ENCODE assay signal across 9 cellular contexts in genomic region chr3:117526485-117527079, GRCh38.
DNase-seq lines count a peak whose midpoint lies in the region; ATAC-seq and TF ChIP-seq lines count a peak whose summit lies in the region.
"Had no signal": no experiment of that assay in that cellular context is flagged by ENCODE, and none has a peak within 500 bp of the region (broad histone marks: within the 10 kb centered on the region; RNA-seq: fewer than 3 reads in every experiment).

No MANE protein-coding gene starts in this region.

- H3K4me3 ChIP-seq in Caco-2 (ENCODE audit: low read depth, low read length) (no peak overlapping the region), OCI-LY7 (ENCODE audit: low read depth, low read length, poor library complexity, severe bottlenecking) (no peak overlapping the region), psoas muscle (no peak overlapping the region)
- H3K4me3 ChIP-seq: K562 had no signal

- DNase-seq in Caco-2 (peak in 1 of 2 experiments; percentile 50), OCI-LY7 (ENCODE audit: low spot score) (peak; percentile 22), fibroblast of gingiva (ENCODE audit: low read depth) (peak; percentile 22), psoas muscle (no peak)
- DNase-seq in activated CD4-positive, alpha-beta T cell treated with anti-CD3 and anti-CD28 coated beads, Interleukin-2, amount 50 U/mL, for 1 hour = no peak

- no peaks in the 10 kb centered on the region for H3K9me2 ChIP-seq in OCI-LY7 (ENCODE audit: insufficient read depth, low read length)

- H3K9me3 ChIP-seq in Caco-2 = no peaks in the 10 kb centered on the region
- no peaks in the 10 kb centered on the region for H3K9me3 ChIP-seq in OCI-LY7 (ENCODE audit: low read length)
- H3K9me3 ChIP-seq in psoas muscle = no peaks in the 10 kb centered on the region

- ATAC-seq in GM21529 (IDR thresholded peaks at IDR 0.05; ENCODE audit: unreplicated experiment) = peak; percentile 62
- ATAC-seq in psoas muscle = no peak
- no peak for ATAC-seq in GM19035 (IDR thresholded peaks at IDR 0.05; ENCODE audit: unreplicated experiment)
- ATAC-seq in HG03280 (IDR thresholded peaks at IDR 0.05; ENCODE audit: unreplicated experiment) = no peak
- ATAC-seq: K562 had no signal

- H3K36me3 ChIP-seq in Caco-2 (ENCODE audit: control insufficient read depth, insufficient read depth, low read length) (no peaks in the 10 kb centered on the region), OCI-LY7 (ENCODE audit: insufficient read depth, low read length) (no peaks in the 10 kb centered on the region), psoas muscle (ENCODE audit: insufficient read depth in 1 of 2, low read depth in 1 of 2) (no peaks in the 10 kb centered on the region)

- no peaks in the 10 kb centered on the region for H3K27me3 ChIP-seq in Caco-2 (replicated peaks; ENCODE audit: control insufficient read depth, insufficient read depth, low read length)
- no peaks in the 10 kb centered on the region for H3K27me3 ChIP-seq in psoas muscle (ENCODE audit: insufficient read depth in 3 of 3, low read length in 2 of 3)

- 49 to 56% (median 50%) methylated on average over 3 of the region's 3 CpGs for WGBS in psoas muscle, 3 donors

- TF ChIP-seq CTCF in Caco-2 (IDR thresholded peaks at IDR 0.05; ENCODE audit: insufficient read depth in 1 of 2, low read depth in 1 of 2, low read length in 1 of 2, severe bottlenecking in 1 of 2, unreplicated experiment in 1 of 2) (peak; percentile 58 to 61), OCI-LY7 (conservative IDR thresholded peaks at IDR 0.05; ENCODE audit: low read length) (peak; percentile 85), psoas muscle (IDR thresholded peaks at IDR 0.05) (peak; percentile 32)

- H3K27me3 Mint-ChIP-seq in Caco-2 (ENCODE audit: insufficient read depth, unreplicated experiment) = peaks cover 7% of the 10 kb centered on the region

- H3K9me3 Mint-ChIP-seq in Caco-2 (ENCODE audit: unreplicated experiment) = no peaks in the 10 kb centered on the region

- CTCF ChIA-PET in Caco-2 (lab: Charles Lee) = no interaction called here
- CTCF ChIA-PET in OCI-LY7 (lab: Charles Lee; ENCODE audit: unreplicated experiment) = no interaction called here

- H3K4me1 Mint-ChIP-seq in Caco-2 (ENCODE audit: low read depth, unreplicated experiment) = no peaks in the 10 kb centered on the region

- H3K4me3 Mint-ChIP-seq in Caco-2 (ENCODE audit: unreplicated experiment) = no peak overlapping the region

- H3K27ac ChIP-seq in OCI-LY7 (ENCODE audit: low read depth, low read length, poor library complexity, severe bottlenecking) = no peak overlapping the region
- H3K27ac ChIP-seq in psoas muscle = no peak overlapping the region

- H4K20me1 ChIP-seq in OCI-LY7 (ENCODE audit: insufficient read depth, low read length) = no peaks in the 10 kb centered on the region

- POLR2A ChIA-PET in Caco-2 (lab: Charles Lee) = no interaction called here
- POLR2A ChIA-PET in OCI-LY7 (lab: Charles Lee) = interaction anchor here (0.9 to 1.6 kb wide), 3 partner anchors 9 to 194 kb away, joined by 3 to 5 read pairs (median 4); no protein-coding TSS in a partner anchor

- H3K36me3 Mint-ChIP-seq in Caco-2 (ENCODE audit: insufficient read depth, unreplicated experiment) = no peaks in the 10 kb centered on the region

- BruUV-seq in Caco-2 (replicated peaks; lab: Mats Ljungman, UMichigan) = no TSS peak
- no TSS peak for BruUV-seq in OCI-LY7 (replicated peaks; lab: Mats Ljungman, UMichigan)

- no peaks in the 10 kb centered on the region for H3K79me2 ChIP-seq in OCI-LY7 (ENCODE audit: insufficient read depth, low read depth, low read length)

- no peak overlapping the region for H2AFZ ChIP-seq in OCI-LY7 (ENCODE audit: low read length)

- H3K4me1 ChIP-seq in Caco-2 (no peaks in the 10 kb centered on the region), OCI-LY7 (ENCODE audit: insufficient read depth, low read length, poor library complexity, severe bottlenecking) (no peaks in the 10 kb centered on the region), psoas muscle (no peaks in the 10 kb centered on the region)

- no peak overlapping the region for H3K27ac Mint-ChIP-seq in Caco-2 (ENCODE audit: unreplicated experiment)

- no peak overlapping the region for H3K4me2 ChIP-seq in OCI-LY7 (ENCODE audit: low read length)

- intact Hi-C loops in Caco-2 (cut with micrococcal nuclease; ENCODE audit: unreplicated experiment) (loop anchor here (1.0 to 10.0 kb wide), 3 partner anchors 507 to 755 kb away; no protein-coding TSS in a partner anchor), OCI-LY7 (cut with micrococcal nuclease; ENCODE audit: unreplicated experiment) (loop anchor here (2.0 to 5.0 kb wide), 2 partner anchors 191 to 756 kb away; no protein-coding TSS in a partner anchor), psoas muscle (cut with DNase I) (no loop called here)

Comparison
In these comparisons a context has a peak if more than half of its experiments do, and no peak if none do; other contexts are left out.
1. DNase-seq: peak in OCI-LY7 (single experiment) and fibroblast of gingiva (single experiment); none in psoas muscle (0 of 2) and activated CD4-positive, alpha-beta T cell treated with anti-CD3 and anti-CD28 coated beads, Interleukin-2, amount 50 U/mL, for 1 hour (single experiment).
2. CTCF ChIP-seq: peak in every context shown above with its lines; median percentile 85 in OCI-LY7; 60 in Caco-2; 32 in psoas muscle.
3. intact Hi-C loops: an anchor here in Caco-2 (1.0 to 10.0 kb wide) and OCI-LY7 (2.0 to 5.0 kb wide); none called in psoas muscle.